Comparison of ENCODE assay signal across 8 cellular contexts in the genomic region with DNA sequence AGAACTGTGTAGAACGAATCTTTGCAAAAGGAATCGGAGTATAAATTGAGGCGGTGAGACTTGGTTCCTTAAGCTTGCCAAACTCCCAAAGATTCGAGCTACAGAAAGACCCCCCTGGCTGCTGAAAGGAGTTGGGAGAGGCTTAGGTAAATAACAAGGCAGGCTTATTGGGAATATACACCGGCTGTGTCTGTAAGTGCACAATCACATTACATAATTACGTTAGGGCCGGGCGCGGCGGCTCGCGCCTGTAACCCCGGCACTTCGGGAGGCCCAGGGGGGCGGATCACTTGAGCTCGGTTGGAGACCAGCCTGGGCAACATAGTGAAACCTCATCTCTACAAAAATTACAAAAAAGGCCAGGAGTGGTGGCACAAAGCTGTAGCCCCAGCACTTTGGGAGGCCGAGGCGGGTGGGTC. TPM values are rescaled to one million over a fixed set of nuclear protein-coding genes. Genes with fewer than 3 reads are reported as not detected.
DNase-seq lines count a peak whose midpoint lies in the region; TF ChIP-seq lines count a peak whose summit lies in the region.

No MANE protein-coding gene starts in this region.

- intact Hi-C loops in colonic mucosa (cut with DNase I) = loop anchor here (10.0 kb wide), 1 partner anchor 89 kb away; no protein-coding TSS in a partner anchor

- CTCF ChIA-PET in activated CD4-positive, alpha-beta T cell treated with anti-CD3 and anti-CD28 coated beads, Interleukin-2, amount 10 ng/mL, durations not matched to agents 7 days and 5 days (lab: Charles Lee) = interaction anchor here (0.7 to 3.2 kb wide), 12 partner anchors 11 to 208 kb away, joined by 3 to 17 read pairs (median 4); partner anchors contain the start of genes SAE1 and TMEM160

- H3K4me3 ChIP-seq in colonic mucosa (peak overlapping the region; percentile 38), muscle layer of colon (ENCODE audit: low read depth in 1 of 2, low read length in 2 of 2) (peak overlapping the region; percentile 50 to 74)

- H3K36me3 ChIP-seq in colonic mucosa = no peaks in the 10 kb centered on the region
- no peaks in the 10 kb centered on the region for H3K36me3 ChIP-seq in muscle layer of colon (ENCODE audit: insufficient read depth, low read length)

- peaks cover 17% of the 10 kb centered on the region for H3K4me1 Mint-ChIP-seq in activated CD4-positive, alpha-beta T cell treated with anti-CD3 and anti-CD28 coated beads, Interleukin-2, amount 10 ng/mL, durations not matched to agents 7 days and 5 days

- H3K27ac Mint-ChIP-seq in activated CD4-positive, alpha-beta T cell treated with anti-CD3 and anti-CD28 coated beads, Interleukin-2, amount 10 ng/mL, durations not matched to agents 7 days and 5 days = peak overlapping the region; percentile 19

- TF ChIP-seq CTCF in colonic mucosa (IDR thresholded peaks at IDR 0.05) = no peak

- H3K36me3 Mint-ChIP-seq in activated CD4-positive, alpha-beta T cell treated with anti-CD3 and anti-CD28 coated beads, Interleukin-2, amount 10 ng/mL, durations not matched to agents 7 days and 5 days (ENCODE audit: low read depth) = no peaks in the 10 kb centered on the region

- no peaks in the 10 kb centered on the region for H3K9me3 ChIP-seq in colonic mucosa
- no peaks in the 10 kb centered on the region for H3K9me3 ChIP-seq in muscle layer of colon (ENCODE audit: low read length)

- H3K9ac ChIP-seq in colonic mucosa (ENCODE audit: low read depth in 2 of 2, low read length in 2 of 2) = peak overlapping the region; percentile 36 to 77
- H3K9ac ChIP-seq in muscle layer of colon (ENCODE audit: low read length) = peak overlapping the region; percentile 72

- DNase-seq in activated CD4-positive, alpha-beta T cell treated with anti-CD3 and anti-CD28 coated beads, Interleukin-2, amount 10 ng/mL, durations not matched to agents 7 days and 5 days = no peak
- DNase-seq in activated CD4-positive, alpha-beta T cell treated with anti-CD3 and anti-CD28 coated beads for 48 hours = no peak
- DNase-seq in NOMO-1 treated with dmso at 0.1 percent for 144 hours (lab: John Stamatoyannopoulos, UW; ENCODE audit: unreplicated experiment) (peak; percentile 9), colonic mucosa (peak; percentile 78), mesenteric fat pad (ENCODE audit: low spot score) (no peak), GF-D8 (lab: John Stamatoyannopoulos, UW) (no peak), foreskin melanocyte (no peak)

- H3K4me3 Mint-ChIP-seq in activated CD4-positive, alpha-beta T cell treated with anti-CD3 and anti-CD28 coated beads, Interleukin-2, amount 10 ng/mL, durations not matched to agents 7 days and 5 days = peak overlapping the region; percentile 79

- H3K27me3 ChIP-seq in colonic mucosa (no peaks in the 10 kb centered on the region), muscle layer of colon (ENCODE audit: control insufficient read depth in 1 of 2, insufficient read depth in 2 of 2, low read length in 2 of 2) (peaks cover 5 to 14% of the 10 kb centered on the region in 2 donors)

- peaks cover 16% of the 10 kb centered on the region for H3K27me3 Mint-ChIP-seq in activated CD4-positive, alpha-beta T cell treated with anti-CD3 and anti-CD28 coated beads, Interleukin-2, amount 10 ng/mL, durations not matched to agents 7 days and 5 days

- POLR2A ChIA-PET in activated CD4-positive, alpha-beta T cell treated with anti-CD3 and anti-CD28 coated beads, Interleukin-2, amount 10 ng/mL, durations not matched to agents 7 days and 5 days (lab: Charles Lee) = interaction anchor here (0.6 kb wide), 1 partner anchor 334 kb away, joined by 9 read pairs; no protein-coding TSS in a partner anchor

- peak overlapping the region; percentile 42 for H3K27ac ChIP-seq in colonic mucosa
- peak overlapping the region; percentile 35 for H3K27ac ChIP-seq in muscle layer of colon (ENCODE audit: low read depth, low read length)

- H3K4me1 ChIP-seq in colonic mucosa (no peaks in the 10 kb centered on the region), muscle layer of colon (ENCODE audit: insufficient read depth, low read length) (no peaks in the 10 kb centered on the region)

- H3K9me3 Mint-ChIP-seq in activated CD4-positive, alpha-beta T cell treated with anti-CD3 and anti-CD28 coated beads, Interleukin-2, amount 10 ng/mL, durations not matched to agents 7 days and 5 days = no peaks in the 10 kb centered on the region

RNA-seq across cellular contexts. Expression of gene TMEM160, which starts 12.2 kb away (rescaled TPM):
- 10 to 100 TPM; 41.6 to 56.6 TPM for total RNA-seq in activated CD4-positive, alpha-beta T cell treated with anti-CD3 and anti-CD28 coated beads, Interleukin-2, amount 10 ng/mL, durations not matched to agents 7 days and 5 days
- total RNA-seq in colonic mucosa (10 to 100 TPM; 25.2 to 47.4 TPM), mesenteric fat pad (23.7 TPM)

RNA-seq across cellular contexts. Expression of gene NPAS1, which starts 16.6 kb away (rescaled TPM):
- not detected for total RNA-seq in activated CD4-positive, alpha-beta T cell treated with anti-CD3 and anti-CD28 coated beads, Interleukin-2, amount 10 ng/mL, durations not matched to agents 7 days and 5 days
- under 1 TPM; 0.35 to 0.64 TPM for total RNA-seq in colonic mucosa
- not detected for total RNA-seq in mesenteric fat pad

Comparison
In these comparisons a context has a peak if more than half of its experiments do, and no peak if none do; other contexts are left out.
1. DNase-seq: peak in NOMO-1 treated with dmso at 0.1 percent for 144 hours (single experiment) and colonic mucosa (single experiment); none in activated CD4-positive, alpha-beta T cell treated with anti-CD3 and anti-CD28 coated beads, Interleukin-2, amount 10 ng/mL, durations not matched to agents 7 days and 5 days (single experiment), activated CD4-positive, alpha-beta T cell treated with anti-CD3 and anti-CD28 coated beads for 48 hours (single experiment), mesenteric fat pad (single experiment), GF-D8 (single experiment) and foreskin melanocyte (single experiment).